In genomic region chr6:157381631-157382621, GRCh38 we compare ENCODE assay signal across 8 cellular contexts. TPM values are rescaled to one million over a fixed set of nuclear protein-coding genes. Genes with fewer than 3 reads are reported as not detected.
DNase-seq lines count a peak whose midpoint lies in the region; ATAC-seq and TF ChIP-seq lines count a peak whose summit lies in the region.

No MANE protein-coding gene starts in this region.

- H3K4me1 Mint-ChIP-seq in CD4-positive, alpha-beta memory T cell: peaks cover 14 to 20% (median 16%) of the 10 kb centered on the region in 4 donors

- H3K36me3 Mint-ChIP-seq in CD4-positive, alpha-beta memory T cell: peaks cover 0 to 2% of the 10 kb centered on the region in 2 donors

- POLR2A ChIA-PET in CD4-positive, alpha-beta memory T cell (lab: Charles Lee; ENCODE audit: partially characterized antibody): interaction anchor here (3.7 kb wide), 1 partner anchor 58 kb away, joined by 60 read pairs; the partner anchor contains the start of gene TMEM242

- peak overlapping the region; percentile 87 to 93 (median 88) for H3K4me3 Mint-ChIP-seq in CD4-positive, alpha-beta memory T cell

- in situ Hi-C loops in astrocyte of the cerebellum (cut with HindIII; ENCODE audit: low sequenced_read_pairs): no loop called here

- TF ChIP-seq CTCF in astrocyte of the cerebellum (IDR thresholded peaks at IDR 0.05; ENCODE audit: low read depth, low read length, missing control alignments) (no peak), retinal pigment epithelial cell (conservative IDR thresholded peaks at IDR 0.05; ENCODE audit: low read depth, low read length) (no peak)

- H3K4me3 ChIP-seq in CD4-positive, alpha-beta memory T cell (ENCODE audit: low read length in 2 of 2): peak overlapping the region; percentile 66 to 83
- peak overlapping the region; percentile 94 for H3K4me3 ChIP-seq in astrocyte of the cerebellum (ENCODE audit: low read depth, low read length)
- peak overlapping the region; percentile 83 for H3K4me3 ChIP-seq in retinal pigment epithelial cell (ENCODE audit: low read length)

- H3K9me3 ChIP-seq in CD4-positive, alpha-beta memory T cell (ENCODE audit: control insufficient read depth in 1 of 2, low read length in 2 of 2): no peaks in the 10 kb centered on the region

- peak overlapping the region; percentile 84 to 90 (median 88) for H3K27ac Mint-ChIP-seq in CD4-positive, alpha-beta memory T cell

- no peaks in the 10 kb centered on the region for H3K27me3 ChIP-seq in CD4-positive, alpha-beta memory T cell (ENCODE audit: insufficient read depth, low read length)

- peak; percentile 43 to 77 (median 49) for DNase-seq in CD4-positive, alpha-beta memory T cell
- DNase-seq in HT-29 (ENCODE audit: low spot score) (peak; percentile 46), T-helper 22 cell (ENCODE audit: low read depth) (peak; percentile 42), astrocyte of the cerebellum (ENCODE audit: low read depth) (no peak), hypothalamus (lab: John Stamatoyannopoulos, UW) (peak in 45 of 51 donors; percentile 13 to 75 (median 45)), retinal pigment epithelial cell (ENCODE audit: low read depth) (no peak), NCI-H774 (lab: John Stamatoyannopoulos, UW) (no peak)

- intact Hi-C loops in CD4-positive, alpha-beta memory T cell (cut with micrococcal nuclease): loop anchor here (2.0 to 10.0 kb wide), 6 partner anchors 67 to 1485 kb away; partner anchors contain the start of genes SNX9 and SYNJ2

- ATAC-seq in GM19455 (IDR thresholded peaks at IDR 0.05; ENCODE audit: unreplicated experiment): peak; percentile 15

- H3K27ac ChIP-seq in CD4-positive, alpha-beta memory T cell (ENCODE audit: low read depth, low read length): peak overlapping the region; percentile 66

- CTCF ChIA-PET in CD4-positive, alpha-beta memory T cell (lab: Charles Lee; ENCODE audit: partially characterized antibody): interaction anchor here (1.2 to 1.8 kb wide), 2 partner anchors 10 to 67 kb away, joined by 3 to 6 read pairs; no protein-coding TSS in a partner anchor

- no peaks in the 10 kb centered on the region for H3K36me3 ChIP-seq in CD4-positive, alpha-beta memory T cell (ENCODE audit: insufficient read depth, low read length)

- H3K27me3 Mint-ChIP-seq in CD4-positive, alpha-beta memory T cell: peaks cover 0 to 3% of the 10 kb centered on the region in 2 donors

- no peaks in the 10 kb centered on the region for H3K9me3 Mint-ChIP-seq in CD4-positive, alpha-beta memory T cell

- H3K4me1 ChIP-seq in CD4-positive, alpha-beta memory T cell (ENCODE audit: insufficient read depth, low read length): peaks cover 15% of the 10 kb centered on the region

RNA-seq across cellular contexts. Expression of gene ZDHHC14, which starts 0.9 kb away (rescaled TPM):
- 1 to 10 TPM; 1.7 TPM for total RNA-seq in CD4-positive, alpha-beta memory T cell
- polyA plus RNA-seq in CD4-positive, alpha-beta memory T cell: 1 to 10 TPM; 1.5 to 1.9 TPM
- 4.7 and 6.2 TPM in 2 replicates for total RNA-seq in HT-29 (2014; rRNA removed; shearing (Covaris generic))

RNA-seq across cellular contexts. Expression of gene TMEM242, which starts 58.6 kb away (rescaled TPM):
- total RNA-seq in CD4-positive, alpha-beta memory T cell: 10 to 100 TPM; 12.7 to 14.1 TPM
- polyA plus RNA-seq in CD4-positive, alpha-beta memory T cell: 10 to 100 TPM; 11.4 TPM
- total RNA-seq in HT-29 (2014; rRNA removed; shearing (Covaris generic)): 1.7 and 4.3 TPM in 2 replicates

Comparison
In these comparisons a context has a peak if more than half of its experiments do, and no peak if none do; other contexts are left out.
1. DNase-seq: peak in CD4-positive, alpha-beta memory T cell (5 of 5), HT-29 (single experiment), T-helper 22 cell (single experiment) and hypothalamus (45 of 51); none in astrocyte of the cerebellum (single experiment), retinal pigment epithelial cell (single experiment) and NCI-H774 (single experiment).
2. Peak in every context shown above with its lines, with median percentiles within 50 percentile points of each other: H3K4me3 ChIP-seq.